ENCODE assay signal across 1 cellular context in the genomic region with DNA sequence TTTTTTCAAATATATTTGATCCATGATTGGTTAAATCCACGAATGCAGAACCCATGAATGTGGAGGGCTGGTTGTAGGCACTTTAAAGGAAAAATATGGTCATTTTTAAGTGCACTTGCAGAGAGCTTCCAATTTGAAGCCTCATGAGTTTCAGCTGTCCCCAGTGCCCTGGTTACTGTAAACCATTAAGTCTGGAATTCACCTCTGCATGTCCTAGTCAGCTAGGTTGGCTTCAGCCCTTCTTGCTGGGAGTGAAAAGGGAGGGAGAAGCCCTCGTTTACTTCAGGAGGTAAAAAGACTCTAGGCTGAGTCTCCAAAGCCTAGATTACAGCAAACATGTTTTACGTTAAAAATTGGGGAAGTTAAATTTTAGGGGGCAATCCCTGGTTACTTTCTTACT.
TF ChIP-seq lines count a peak whose summit lies in the region.

No MANE protein-coding gene starts in this region.

TF ChIP-seq in H1, 55 proteins besides CTCF, POLR2A, EP300 and RAD21:
- TF ChIP-seq RNF2 (IDR thresholded peaks at IDR 0.05; ENCODE audit: borderline replicate concordance, low read depth, low read length, missing control alignments, poor library complexity, severe bottlenecking) = no peak
- no peak for TF ChIP-seq SIRT6 (IDR thresholded peaks at IDR 0.05; ENCODE audit: low read length)
- TF ChIP-seq KDM4A (IDR thresholded peaks at IDR 0.05; ENCODE audit: low read depth, low read length, severe bottlenecking) = no peak
- no peak for TF ChIP-seq EGR1 (IDR thresholded peaks at IDR 0.05; ENCODE audit: borderline replicate concordance, low read depth, low read length)
- TF ChIP-seq NANOG (IDR thresholded peaks at IDR 0.05; ENCODE audit: insufficient read depth, low read depth, low read length, poor library complexity, severe bottlenecking) = no peak
- no peak for TF ChIP-seq SP1 (IDR thresholded peaks at IDR 0.05; ENCODE audit: low read depth, low read length)
- TF ChIP-seq CHD1 (IDR thresholded peaks at IDR 0.05; ENCODE audit: low read depth, low read length) = no peak
- no peak for TF ChIP-seq CBX5 (IDR thresholded peaks at IDR 0.05; ENCODE audit: low read depth, low read length)
- no peak for TF ChIP-seq CBX8 (IDR thresholded peaks at IDR 0.05; ENCODE audit: borderline replicate concordance, low read depth, low read length)
- TF ChIP-seq YY1 (IDR thresholded peaks at IDR 0.05; ENCODE audit: low read depth, low read length) = no peak
- TF ChIP-seq, protein P1, sequence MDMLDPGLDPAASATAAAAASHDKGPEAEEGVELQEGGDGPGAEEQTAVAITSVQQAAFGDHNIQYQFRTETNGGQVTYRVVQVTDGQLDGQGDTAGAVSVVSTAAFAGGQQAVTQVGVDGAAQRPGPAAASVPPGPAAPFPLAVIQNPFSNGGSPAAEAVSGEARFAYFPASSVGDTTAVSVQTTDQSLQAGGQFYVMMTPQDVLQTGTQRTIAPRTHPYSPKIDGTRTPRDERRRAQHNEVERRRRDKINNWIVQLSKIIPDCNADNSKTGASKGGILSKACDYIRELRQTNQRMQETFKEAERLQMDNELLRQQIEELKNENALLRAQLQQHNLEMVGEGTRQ (IDR thresholded peaks at IDR 0.05; ENCODE audit: low read length) = no peak
- no peak for TF ChIP-seq BACH1 (IDR thresholded peaks at IDR 0.05; ENCODE audit: low read length)
- TF ChIP-seq EZH2 (IDR thresholded peaks at IDR 0.05; ENCODE audit: low read depth, low read length, severe bottlenecking) = no peak
- TF ChIP-seq KDM5A (IDR thresholded peaks at IDR 0.05; ENCODE audit: low read length) = no peak
- TF ChIP-seq RXRA (IDR thresholded peaks at IDR 0.05; ENCODE audit: insufficient read depth, low read depth, low read length) = no peak
